Comparison of ENCODE assay signal across 1 cellular context in the genomic region with DNA sequence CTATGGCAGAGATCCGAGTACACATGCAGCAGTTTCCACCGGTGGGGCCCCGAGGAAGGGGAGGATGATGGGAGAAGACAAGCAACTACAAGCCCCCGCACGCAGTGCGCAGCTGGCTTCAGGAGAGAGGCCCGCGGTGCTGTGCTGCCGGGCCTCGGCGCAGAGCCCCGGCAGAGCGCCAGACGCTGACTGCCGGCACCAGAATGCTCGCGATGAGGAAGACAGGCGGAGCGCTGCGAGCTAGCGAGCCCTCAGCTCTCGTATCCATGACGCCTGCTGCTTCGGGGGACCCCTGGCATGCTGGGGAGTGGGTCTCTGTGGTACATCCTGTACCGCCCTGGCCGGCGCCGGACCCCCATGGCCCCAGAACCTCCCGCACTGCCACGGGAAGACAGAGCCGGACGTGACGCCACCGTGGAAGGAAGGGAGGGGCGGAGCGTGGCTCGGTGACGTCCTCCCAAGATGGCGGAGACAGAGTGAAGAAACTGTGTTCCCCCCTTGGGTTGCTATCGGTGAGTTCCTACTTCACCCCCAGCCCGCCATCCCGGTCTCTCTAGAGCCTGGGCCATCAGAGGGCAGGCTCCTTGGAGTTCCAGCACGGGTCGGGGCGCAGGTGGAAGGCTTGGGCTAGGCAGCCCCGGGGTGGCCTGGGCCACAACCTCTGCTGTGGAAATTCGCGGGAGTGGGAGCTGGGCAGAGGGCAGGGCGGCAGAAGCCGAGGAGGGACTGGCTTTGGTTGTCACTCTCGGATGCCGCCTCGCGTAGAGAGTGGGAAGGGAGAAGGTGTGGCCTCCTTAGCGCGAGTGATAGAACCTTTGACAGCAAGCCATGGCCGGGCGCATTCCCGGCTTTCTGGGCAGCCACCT.
TF ChIP-seq lines count a peak whose summit lies in the region.

TSS of gene MYNN (plus strand) at position 446 of the 866 bp plus-strand sequence. CDS start 900 bp downstream, outside the sequence.

TF ChIP-seq in HepG2, 621 proteins besides CTCF, POLR2A, EP300 and RAD21 (continued from another document and continues in another):
- TF ChIP-seq SIN3A (IDR thresholded peaks at IDR 0.05; ENCODE audit: borderline replicate concordance, low read depth, low read length), result peak; percentile 66; the same call in 1 of the 2 replicates
- no peak for TF ChIP-seq REST (IDR thresholded peaks at IDR 0.05; ENCODE audit: borderline replicate concordance in 1 of 2, low read depth in 1 of 2, low read length in 2 of 2)
- 0 out of 2 replicates have a peak, but pooled peaks have one; percentile 13 for TF ChIP-seq ZNF770 (CRISPR knock-in tag; IDR thresholded peaks at IDR 0.05)
- TF ChIP-seq ZNF136 (CRISPR knock-in tag; IDR thresholded peaks at IDR 0.05; ENCODE audit: low read depth), result no peak
- TF ChIP-seq BCLAF1 (IDR thresholded peaks at IDR 0.05), result no peak
- TF ChIP-seq IKZF4 (CRISPR knock-in tag; IDR thresholded peaks at IDR 0.05; ENCODE audit: borderline replicate concordance, low read depth, not compliant biosample characterization), result no peak
- TF ChIP-seq PAX8 (CRISPR knock-in tag; IDR thresholded peaks at IDR 0.05; ENCODE audit: borderline replicate concordance), result 0 out of 2 replicates have a peak, but pooled peaks have one; percentile 57
- TF ChIP-seq, protein P1, sequence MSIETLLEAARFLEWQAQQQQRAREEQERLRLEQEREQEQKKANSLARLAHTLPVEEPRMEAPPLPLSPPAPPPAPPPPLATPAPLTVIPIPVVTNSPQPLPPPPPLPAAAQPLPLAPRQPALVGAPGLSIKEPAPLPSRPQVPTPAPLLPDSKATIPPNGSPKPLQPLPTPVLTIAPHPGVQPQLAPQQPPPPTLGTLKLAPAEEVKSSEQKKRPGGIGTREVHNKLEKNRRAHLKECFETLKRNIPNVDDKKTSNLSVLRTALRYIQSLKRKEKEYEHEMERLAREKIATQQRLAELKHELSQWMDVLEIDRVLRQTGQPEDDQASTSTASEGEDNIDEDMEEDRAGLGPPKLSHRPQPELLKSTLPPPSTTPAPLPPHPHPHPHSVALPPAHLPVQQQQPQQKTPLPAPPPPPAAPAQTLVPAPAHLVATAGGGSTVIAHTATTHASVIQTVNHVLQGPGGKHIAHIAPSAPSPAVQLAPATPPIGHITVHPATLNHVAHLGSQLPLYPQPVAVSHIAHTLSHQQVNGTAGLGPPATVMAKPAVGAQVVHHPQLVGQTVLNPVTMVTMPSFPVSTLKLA (IDR thresholded peaks at IDR 0.05), result peak; percentile 21; the same call in 1 of the 2 replicates
- TF ChIP-seq, protein P2, sequence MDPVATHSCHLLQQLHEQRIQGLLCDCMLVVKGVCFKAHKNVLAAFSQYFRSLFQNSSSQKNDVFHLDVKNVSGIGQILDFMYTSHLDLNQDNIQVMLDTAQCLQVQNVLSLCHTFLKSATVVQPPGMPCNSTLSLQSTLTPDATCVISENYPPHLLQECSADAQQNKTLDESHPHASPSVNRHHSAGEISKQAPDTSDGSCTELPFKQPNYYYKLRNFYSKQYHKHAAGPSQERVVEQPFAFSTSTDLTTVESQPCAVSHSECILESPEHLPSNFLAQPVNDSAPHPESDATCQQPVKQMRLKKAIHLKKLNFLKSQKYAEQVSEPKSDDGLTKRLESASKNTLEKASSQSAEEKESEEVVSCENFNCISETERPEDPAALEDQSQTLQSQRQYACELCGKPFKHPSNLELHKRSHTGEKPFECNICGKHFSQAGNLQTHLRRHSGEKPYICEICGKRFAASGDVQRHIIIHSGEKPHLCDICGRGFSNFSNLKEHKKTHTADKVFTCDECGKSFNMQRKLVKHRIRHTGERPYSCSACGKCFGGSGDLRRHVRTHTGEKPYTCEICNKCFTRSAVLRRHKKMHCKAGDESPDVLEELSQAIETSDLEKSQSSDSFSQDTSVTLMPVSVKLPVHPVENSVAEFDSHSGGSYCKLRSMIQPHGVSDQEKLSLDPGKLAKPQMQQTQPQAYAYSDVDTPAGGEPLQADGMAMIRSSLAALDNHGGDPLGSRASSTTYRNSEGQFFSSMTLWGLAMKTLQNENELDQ (CRISPR knock-in tag; IDR thresholded peaks at IDR 0.05; ENCODE audit: borderline replicate concordance), result no peak
- TF ChIP-seq ZNF562 (CRISPR knock-in tag; IDR thresholded peaks at IDR 0.05; ENCODE audit: borderline replicate concordance), result no peak
- TF ChIP-seq MYNN (CRISPR knock-in tag; IDR thresholded peaks at IDR 0.05; ENCODE audit: low read depth), result no peak
- TF ChIP-seq HNF4G (IDR thresholded peaks at IDR 0.05; ENCODE audit: borderline replicate concordance, low read depth, low read length), result no peak
- TF ChIP-seq HNF4G (CRISPR knock-in tag; IDR thresholded peaks at IDR 0.05; ENCODE audit: borderline replicate concordance, low read depth), result no peak
- peak; percentile 96 for TF ChIP-seq AGO2 (optimal IDR thresholded peaks at IDR 0.05; ENCODE audit: low read depth, low read length)
- TF ChIP-seq NONO (IDR thresholded peaks at IDR 0.05), result no peak
- peak; percentile 82 for TF ChIP-seq NONO (CRISPR knock-in tag; conservative IDR thresholded peaks at IDR 0.05)
- no peak for TF ChIP-seq TBX3 (IDR thresholded peaks at IDR 0.05; ENCODE audit: borderline replicate concordance)
- TF ChIP-seq RNF219 (CRISPR knock-in tag; IDR thresholded peaks at IDR 0.05), result no peak
- TF ChIP-seq, protein P3, sequence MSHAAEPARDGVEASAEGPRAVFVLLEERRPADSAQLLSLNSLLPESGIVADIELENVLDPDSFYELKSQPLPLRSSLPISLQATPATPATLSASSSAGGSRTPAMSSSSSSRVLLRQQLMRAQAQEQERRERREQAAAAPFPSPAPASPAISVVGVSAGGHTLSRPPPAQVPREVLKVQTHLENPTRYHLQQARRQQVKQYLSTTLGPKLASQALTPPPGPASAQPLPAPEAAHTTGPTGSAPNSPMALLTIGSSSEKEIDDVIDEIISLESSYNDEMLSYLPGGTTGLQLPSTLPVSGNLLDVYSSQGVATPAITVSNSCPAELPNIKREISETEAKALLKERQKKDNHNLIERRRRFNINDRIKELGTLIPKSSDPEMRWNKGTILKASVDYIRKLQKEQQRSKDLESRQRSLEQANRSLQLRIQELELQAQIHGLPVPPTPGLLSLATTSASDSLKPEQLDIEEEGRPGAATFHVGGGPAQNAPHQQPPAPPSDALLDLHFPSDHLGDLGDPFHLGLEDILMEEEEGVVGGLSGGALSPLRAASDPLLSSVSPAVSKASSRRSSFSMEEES (CRISPR knock-in tag; IDR thresholded peaks at IDR 0.05), result no peak
- 0 out of 2 replicates have a peak, but pooled peaks have one; percentile 79 for TF ChIP-seq ZNF782 (CRISPR knock-in tag; IDR thresholded peaks at IDR 0.05; ENCODE audit: borderline replicate concordance)
- TF ChIP-seq RBAK (CRISPR knock-in tag; IDR thresholded peaks at IDR 0.05), result no peak
- no peak; the same call in 1 of the 2 replicates for TF ChIP-seq NFATC3 (CRISPR knock-in tag; IDR thresholded peaks at IDR 0.05)
- TF ChIP-seq, protein P4, sequence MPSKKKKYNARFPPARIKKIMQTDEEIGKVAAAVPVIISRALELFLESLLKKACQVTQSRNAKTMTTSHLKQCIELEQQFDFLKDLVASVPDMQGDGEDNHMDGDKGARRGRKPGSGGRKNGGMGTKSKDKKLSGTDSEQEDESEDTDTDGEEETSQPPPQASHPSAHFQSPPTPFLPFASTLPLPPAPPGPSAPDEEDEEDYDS (CRISPR knock-in tag; IDR thresholded peaks at IDR 0.05), result peak; percentile 88
- TF ChIP-seq ZNF557 (CRISPR knock-in tag; IDR thresholded peaks at IDR 0.05), result peak; percentile 78; the same call in 1 of the 2 replicates
- no peak for TF ChIP-seq ZNF616 (CRISPR knock-in tag; IDR thresholded peaks at IDR 0.05; ENCODE audit: low read depth)
- peak; percentile 69 for TF ChIP-seq HOXD1 (CRISPR knock-in tag; IDR thresholded peaks at IDR 0.05)
- no peak for TF ChIP-seq ZNF253 (CRISPR knock-in tag; IDR thresholded peaks at IDR 0.05; ENCODE audit: borderline replicate concordance)
- no peak for TF ChIP-seq ATM (IDR thresholded peaks at IDR 0.05; ENCODE audit: borderline replicate concordance)
- peak; percentile 98 for TF ChIP-seq GABPB1 (CRISPR knock-in tag; IDR thresholded peaks at IDR 0.05)
- TF ChIP-seq PRDM4 (CRISPR knock-in tag; IDR thresholded peaks at IDR 0.05; ENCODE audit: borderline replicate concordance), result no peak
- no peak for TF ChIP-seq NFE2L2 (IDR thresholded peaks at IDR 0.05; ENCODE audit: low read length)
